In genomic region chr19:1073063-1073955, GRCh38 we compare ENCODE assay signal across 16 cellular contexts. TPM values are rescaled to one million over a fixed set of nuclear protein-coding genes. Genes with fewer than 3 reads are reported as not detected.
DNase-seq lines count a peak whose midpoint lies in the region; ATAC-seq, FAIRE-seq and TF ChIP-seq lines count a peak whose summit lies in the region.
"Had no signal": no experiment of that assay in that cellular context is flagged by ENCODE, and none has a peak within 500 bp of the region (broad histone marks: within the 10 kb centered on the region; RNA-seq: fewer than 3 reads in every experiment).

No MANE protein-coding gene starts in this region.

- H3K27ac ChIP-seq in RWPE2 (ENCODE audit: poor library complexity, severe bottlenecking) (no peak overlapping the region), astrocyte (ENCODE audit: low read depth, low read length) (no peak overlapping the region)
- H3K27ac ChIP-seq: hepatocyte, vagina had no signal

- no peak overlapping the region for H3K4me2 ChIP-seq in astrocyte (ENCODE audit: low read length)
- H3K4me2 ChIP-seq: hepatocyte had no signal

- ATAC-seq in RWPE2 (ENCODE audit: low read depth): no peak
- no peak for ATAC-seq in stimulated activated effector memory CD8-positive, alpha-beta T cell treated with anti-CD3 and anti-CD28 coated beads, Interleukin-12 subunit alpha, Interleukin-12 subunit beta, amount 100 ng/mL, for 72 hours
- ATAC-seq in HG02970 (IDR thresholded peaks at IDR 0.05; ENCODE audit: low FRiP score, unreplicated experiment): no peak
- ATAC-seq in HG03097 (IDR thresholded peaks at IDR 0.05; ENCODE audit: low FRiP score, unreplicated experiment): no peak
- ATAC-seq: left colon had no signal

- H3K4me3 Mint-ChIP-seq in activated T-cell treated with anti-CD3 and anti-CD28 coated beads, Interleukin-2, amount 50 U/mL, for 24 hours: peak overlapping the region; percentile 18
- no peak overlapping the region for H3K4me3 Mint-ChIP-seq in astrocyte (ENCODE audit: unreplicated experiment)
- H3K4me3 Mint-ChIP-seq in stimulated activated effector memory CD8-positive, alpha-beta T cell treated with anti-CD3 and anti-CD28 coated beads, Interleukin-12 subunit alpha, Interleukin-12 subunit beta, amount 100 ng/mL, for 72 hours: peak overlapping the region; percentile 57

- H3K79me2 ChIP-seq in astrocyte (ENCODE audit: insufficient read depth, low read length): no peaks in the 10 kb centered on the region
- H3K79me2 ChIP-seq: hepatocyte had no signal

- FAIRE-seq in astrocyte (lab: Jason Lieb, UNC): no peak

- no peaks in the 10 kb centered on the region for H3K4me1 ChIP-seq in RWPE2 (ENCODE audit: insufficient read depth, poor library complexity, severe bottlenecking)
- H3K4me1 ChIP-seq in astrocyte (ENCODE audit: insufficient read depth, low read length): no peaks in the 10 kb centered on the region

- TF ChIP-seq CTCF in RWPE2 (IDR thresholded peaks at IDR 0.05; ENCODE audit: poor library complexity, severe bottlenecking) (no peak), astrocyte (IDR thresholded peaks at IDR 0.05; ENCODE audit: insufficient read depth, low read depth, low read length) (no peak)

- H2AFZ ChIP-seq in astrocyte (ENCODE audit: low read depth, low read length): no peak overlapping the region
- H2AFZ ChIP-seq: hepatocyte had no signal

- H3K27ac Mint-ChIP-seq in activated T-cell treated with anti-CD3 and anti-CD28 coated beads, Interleukin-2, amount 50 U/mL, for 24 hours: peak overlapping the region; percentile 47
- peak overlapping the region; percentile 41 for H3K27ac Mint-ChIP-seq in astrocyte (ENCODE audit: unreplicated experiment)
- peak overlapping the region; percentile 80 for H3K27ac Mint-ChIP-seq in stimulated activated effector memory CD8-positive, alpha-beta T cell treated with anti-CD3 and anti-CD28 coated beads, Interleukin-12 subunit alpha, Interleukin-12 subunit beta, amount 100 ng/mL, for 72 hours

- H3K9ac ChIP-seq in astrocyte (ENCODE audit: low read length): no peak overlapping the region

- DNase-seq in activated T-cell treated with anti-CD3 and anti-CD28 coated beads, Interleukin-2, amount 50 U/mL, for 24 hours: no peak
- no peak for DNase-seq in activated T-cell treated with anti-CD3 and anti-CD28 coated beads for 4 hours
- DNase-seq in RWPE2 (ENCODE audit: low spot score): peak; percentile 42
- DNase-seq in astrocyte (ENCODE audit: low read depth): no peak
- no peak for DNase-seq in stimulated activated effector memory CD8-positive, alpha-beta T cell treated with anti-CD3 and anti-CD28 coated beads, Interleukin-12 subunit alpha, Interleukin-12 subunit beta, amount 100 ng/mL, for 72 hours (ENCODE audit: low spot score in 2 of 2)
- DNase-seq in NCI-H146 treated with DMSO at 0.1 percent for 48 hours (lab: John Stamatoyannopoulos, UW; ENCODE audit: unreplicated experiment): no peak
- DNase-seq: dermis blood vessel endothelial cell; DMS79; NCI-H1048; NCI-H446; stimulated activated CD4-positive, alpha-beta T cell treated with anti-CD3 and anti-CD28 coated beads, Interleukin-4, amount 100 ng/mL, for 1 hour had no signal

- peaks cover 73% of the 10 kb centered on the region for H3K4me1 Mint-ChIP-seq in activated T-cell treated with anti-CD3 and anti-CD28 coated beads, Interleukin-2, amount 50 U/mL, for 24 hours (ENCODE audit: low read depth)
- H3K4me1 Mint-ChIP-seq in astrocyte (ENCODE audit: low read depth, unreplicated experiment): no peaks in the 10 kb centered on the region
- peaks cover 66% of the 10 kb centered on the region for H3K4me1 Mint-ChIP-seq in stimulated activated effector memory CD8-positive, alpha-beta T cell treated with anti-CD3 and anti-CD28 coated beads, Interleukin-12 subunit alpha, Interleukin-12 subunit beta, amount 100 ng/mL, for 72 hours

- H3K36me3 ChIP-seq in RWPE2 (ENCODE audit: low read depth) (no peaks in the 10 kb centered on the region), astrocyte (ENCODE audit: insufficient read depth, low read length) (no peaks in the 10 kb centered on the region)
- H3K36me3 ChIP-seq: vagina had no signal

- no peak overlapping the region for H3K4me3 ChIP-seq in RWPE2 (ENCODE audit: severe bottlenecking)
- no peak overlapping the region for H3K4me3 ChIP-seq in astrocyte (ENCODE audit: insufficient read depth, low read depth, low read length)
- H3K4me3 ChIP-seq: hepatocyte, vagina had no signal

- H3K36me3 Mint-ChIP-seq in activated T-cell treated with anti-CD3 and anti-CD28 coated beads, Interleukin-2, amount 50 U/mL, for 24 hours (ENCODE audit: low read depth): peaks cover 77% of the 10 kb centered on the region
- H3K36me3 Mint-ChIP-seq in astrocyte (ENCODE audit: low read depth, unreplicated experiment): peaks cover 2% of the 10 kb centered on the region
- peaks cover 96% of the 10 kb centered on the region for H3K36me3 Mint-ChIP-seq in stimulated activated effector memory CD8-positive, alpha-beta T cell treated with anti-CD3 and anti-CD28 coated beads, Interleukin-12 subunit alpha, Interleukin-12 subunit beta, amount 100 ng/mL, for 72 hours

- H3K9me3 Mint-ChIP-seq in activated T-cell treated with anti-CD3 and anti-CD28 coated beads, Interleukin-2, amount 50 U/mL, for 24 hours: no peaks in the 10 kb centered on the region
- H3K9me3 Mint-ChIP-seq in astrocyte (ENCODE audit: unreplicated experiment): no peaks in the 10 kb centered on the region
- no peaks in the 10 kb centered on the region for H3K9me3 Mint-ChIP-seq in stimulated activated effector memory CD8-positive, alpha-beta T cell treated with anti-CD3 and anti-CD28 coated beads, Interleukin-12 subunit alpha, Interleukin-12 subunit beta, amount 100 ng/mL, for 72 hours

- H3K27me3 Mint-ChIP-seq in activated T-cell treated with anti-CD3 and anti-CD28 coated beads, Interleukin-2, amount 50 U/mL, for 24 hours: no peaks in the 10 kb centered on the region
- peaks cover 32% of the 10 kb centered on the region for H3K27me3 Mint-ChIP-seq in astrocyte (ENCODE audit: low read depth, unreplicated experiment)

- H3K9me3 ChIP-seq in RWPE2 (ENCODE audit: severe bottlenecking) (no peaks in the 10 kb centered on the region), astrocyte (ENCODE audit: insufficient read depth, low read depth, low read length) (no peaks in the 10 kb centered on the region)
- H3K9me3 ChIP-seq: vagina had no signal

- H3K27me3 ChIP-seq in RWPE2 (ENCODE audit: insufficient read depth, poor library complexity, severe bottlenecking) (peaks cover 6% of the 10 kb centered on the region), astrocyte (ENCODE audit: insufficient read depth, low read length) (peaks cover 31% of the 10 kb centered on the region)
- H3K27me3 ChIP-seq: vagina had no signal

- H4K20me1 ChIP-seq in astrocyte (ENCODE audit: insufficient read depth, low read length): no peaks in the 10 kb centered on the region

RNA-seq across cellular contexts. Expression of gene ARHGAP45, which starts 6.3 kb away (rescaled TPM):
- total RNA-seq in astrocyte: 2.7 and 3.0 TPM in 2 replicates

RNA-seq across cellular contexts. Expression of gene POLR2E, which starts 21.9 kb away (rescaled TPM):
- total RNA-seq in astrocyte: 180 and 207 TPM in 2 replicates

RNA-seq across cellular contexts. Expression of gene GPX4, which starts 30.5 kb away (rescaled TPM):
- 294 and 325 TPM in 2 replicates for total RNA-seq in astrocyte

RNA-seq across cellular contexts. Expression of gene ABCA7, which starts 33.4 kb away (rescaled TPM):
- total RNA-seq in astrocyte: 14.3 and 18.4 TPM in 2 replicates

RNA-seq across cellular contexts. Expression of gene CNN2, which starts 46.9 kb away (rescaled TPM):
- total RNA-seq in astrocyte: 781 and 819 TPM in 2 replicates
